8 cellular contexts compared by ENCODE assay signal in genomic region chrX:48540015-48540350, GRCh38. TPM values are rescaled to one million over a fixed set of nuclear protein-coding genes. Genes with fewer than 3 reads are reported as not detected.
A peak's percentile ranks its signal among the peaks of the same experiment; 100 is the strongest.
DNase-seq lines count a peak whose midpoint lies in the region; ATAC-seq and TF ChIP-seq lines count a peak whose summit lies in the region.

No MANE protein-coding gene starts in this region.

- H3K4me1 ChIP-seq in BLaER1: peaks cover 23% of the 10 kb centered on the region
- H3K4me1 ChIP-seq in liver (ENCODE audit: control insufficient read depth in 4 of 4, insufficient read depth in 4 of 4, low read length in 3 of 4): peaks cover 1 to 10% (median 5%) of the 10 kb centered on the region in 4 donors

- TF ChIP-seq RAD21 in liver (IDR thresholded peaks at IDR 0.05): no peak

- H3K27ac ChIP-seq in BLaER1 (peak overlapping the region; percentile 79), liver (ENCODE audit: low read depth in 1 of 2, low read length in 2 of 2) (peak overlapping the region; percentile 85 to 87)

- H3K9ac ChIP-seq in BLaER1 (peak overlapping the region; percentile 78), liver (ENCODE audit: low read depth in 1 of 2, low read length in 2 of 2) (peak overlapping the region; percentile 47 to 71)

- H3K27ac Mint-ChIP-seq in central memory CD8-positive, alpha-beta T cell (ENCODE audit: low read depth): peak overlapping the region; percentile 89

- H3K36me3 Mint-ChIP-seq in central memory CD8-positive, alpha-beta T cell (ENCODE audit: insufficient read depth): peaks cover 31% of the 10 kb centered on the region

- H3K9me3 ChIP-seq in BLaER1: 0 out of 2 replicates have a peak, but pooled peaks cover 8% of the 10 kb centered on the region
- no peaks in the 10 kb centered on the region for H3K9me3 ChIP-seq in liver (ENCODE audit: control insufficient read depth in 4 of 4, low read length in 3 of 4)

- peaks cover 16% of the 10 kb centered on the region for H3K4me1 Mint-ChIP-seq in central memory CD8-positive, alpha-beta T cell

- H3K4me2 ChIP-seq in BLaER1: peak overlapping the region; percentile 85

- H3K27me3 Mint-ChIP-seq in central memory CD8-positive, alpha-beta T cell: no peaks in the 10 kb centered on the region

- no peaks in the 10 kb centered on the region; the same call in 1 of the 2 replicates for H3K27me3 ChIP-seq in BLaER1
- no peaks in the 10 kb centered on the region for H3K27me3 ChIP-seq in liver (ENCODE audit: control insufficient read depth in 4 of 4, insufficient read depth in 4 of 4, low read length in 3 of 4)

- no peaks in the 10 kb centered on the region for H3K9me3 Mint-ChIP-seq in central memory CD8-positive, alpha-beta T cell

- DNase-seq in T-helper 22 cell (ENCODE audit: low read depth) (peak; percentile 21), kidney glomerular epithelial cell (lab: John Stamatoyannopoulos, UW) (no peak)
- DNase-seq in central memory CD8-positive, alpha-beta T cell (ENCODE audit: low spot score in 2 of 2): peak; percentile 41 to 42
- peak; percentile 31 to 44 (median 34) for DNase-seq in stimulated activated CD4-positive, alpha-beta T cell treated with anti-CD3 and anti-CD28 coated beads, TNF-alpha, amount 100 ng/mL, for 24 hours (ENCODE audit: low read depth in 3 of 3)

- peaks cover 24% of the 10 kb centered on the region for H3K36me3 ChIP-seq in BLaER1
- H3K36me3 ChIP-seq in liver (ENCODE audit: control insufficient read depth in 4 of 4, insufficient read depth in 3 of 4, low read depth in 1 of 4, low read length in 3 of 4): peaks cover 0 to 5% (median 3%) of the 10 kb centered on the region in 4 donors

- H3K4me3 ChIP-seq in BLaER1 (peak overlapping the region; percentile 75), liver (ENCODE audit: low read depth in 1 of 3, low read length in 3 of 3) (peak overlapping the region; percentile 68 to 81 (median 74))

- H4K20me1 ChIP-seq in BLaER1: peaks cover 16% of the 10 kb centered on the region; the same call in 1 of the 2 replicates

- ATAC-seq in GM19043 (IDR thresholded peaks at IDR 0.05; ENCODE audit: low read depth, unreplicated experiment) (peak; percentile 29), HG03520 (IDR thresholded peaks at IDR 0.05; ENCODE audit: unreplicated experiment) (peak; percentile 16)
- ATAC-seq in central memory CD8-positive, alpha-beta T cell (replicated peaks; ENCODE audit: extremely low read depth, poor library complexity, severe bottlenecking): peak; percentile 47

- WGBS in liver: 3% methylated on average over 12 of the region's 12 CpGs

- no peak for TF ChIP-seq CTCF in liver (IDR thresholded peaks at IDR 0.05; ENCODE audit: low read depth, low read length, missing input control)

- peak overlapping the region; percentile 83 for H3K4me3 Mint-ChIP-seq in central memory CD8-positive, alpha-beta T cell

TF ChIP-seq in liver, 16 proteins besides CTCF, POLR2A, EP300 and RAD21:
- TF ChIP-seq YY1 (IDR thresholded peaks at IDR 0.05) (no peak), NR2F2 (IDR thresholded peaks at IDR 0.05) (no peak), RXRA (IDR thresholded peaks at IDR 0.05) (no peak), MAX (IDR thresholded peaks at IDR 0.05) (no peak), HNF4G (IDR thresholded peaks at IDR 0.05) (no peak)

RNA-seq across cellular contexts. Expression of gene TBC1D25, which starts 0.5 kb away (rescaled TPM):
- total RNA-seq in liver: 1 to 10 TPM; 3.2 to 3.5 TPM
- polyA plus RNA-seq in liver: 1 to 10 TPM; 2.6 to 5.8 TPM

RNA-seq across cellular contexts. Expression of gene EBP, which starts 18.4 kb away (rescaled TPM):
- total RNA-seq in liver: 100 to 1,000 TPM; 304 to 362 TPM
- polyA plus RNA-seq in liver: 100 to 1,000 TPM; 376 to 474 TPM

RNA-seq across cellular contexts. Expression of gene PORCN, which starts 31.2 kb away (rescaled TPM):
- total RNA-seq in liver: 1 to 10 TPM in 1 of 2 donors, under 1 TPM in 1; 0.70 to 2.8 TPM
- polyA plus RNA-seq in liver: 1 to 10 TPM; 2.8 to 4.9 TPM

RNA-seq across cellular contexts. Expression of gene RBM3, which starts 34.3 kb away (rescaled TPM):
- total RNA-seq in liver: 10 to 100 TPM; 81.0 to 87.3 TPM
- 10 to 100 TPM; 28.6 to 43.2 TPM for polyA plus RNA-seq in liver

RNA-seq across cellular contexts. Expression of gene WDR13, which starts 57.3 kb away (rescaled TPM):
- 10 to 100 TPM; 25.4 to 39.8 TPM for total RNA-seq in liver
- 10 to 100 TPM; 37.2 to 73.7 TPM for polyA plus RNA-seq in liver
